10 cellular contexts compared by ENCODE assay signal in the genomic region with DNA sequence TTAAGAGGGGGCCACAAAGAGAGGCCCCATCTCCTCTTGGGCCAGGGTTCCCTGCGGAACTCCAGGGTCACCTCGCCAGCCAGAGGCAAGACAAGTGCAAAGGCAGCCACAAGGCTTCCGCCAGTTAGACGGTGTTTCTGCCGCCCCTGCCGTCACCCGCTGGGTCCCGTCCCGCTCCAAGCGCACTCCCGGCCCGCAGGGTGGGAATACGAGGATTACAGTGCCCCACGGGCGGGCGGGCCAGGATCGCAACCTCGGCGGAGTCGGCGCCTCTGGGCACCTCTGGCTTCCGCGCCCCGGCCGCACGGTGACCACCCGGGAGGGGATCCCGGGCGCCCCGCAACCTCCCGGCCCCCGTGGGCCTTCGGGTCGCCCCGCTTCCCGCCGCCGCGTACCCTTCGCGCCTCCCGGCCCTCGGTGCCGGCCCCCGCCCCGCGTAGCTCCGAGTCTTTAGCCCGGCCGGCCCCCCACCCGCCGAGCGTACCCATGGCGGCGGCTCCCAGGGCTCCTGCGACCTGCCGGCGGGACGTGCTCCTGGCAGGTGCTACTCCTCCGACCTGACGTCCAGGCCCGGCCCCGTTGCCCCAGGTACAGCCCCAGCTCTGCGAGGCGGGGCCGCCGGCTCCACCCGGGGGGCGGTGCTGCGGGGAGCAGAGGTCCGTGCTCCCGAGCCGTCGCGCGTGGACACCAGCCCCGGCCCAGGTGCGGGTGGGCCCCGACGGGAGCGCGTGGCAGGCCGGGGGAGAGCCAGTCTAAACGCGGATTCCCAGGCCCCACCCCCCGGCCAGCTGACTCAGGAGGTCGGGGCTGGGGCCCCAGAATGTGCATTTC. TPM values are rescaled to one million over a fixed set of nuclear protein-coding genes. Genes with fewer than 3 reads are reported as not detected.
DNase-seq lines count a peak whose midpoint lies in the region; FAIRE-seq and TF ChIP-seq lines count a peak whose summit lies in the region.
"Had no signal": no experiment of that assay in that cellular context is flagged by ENCODE, and none has a peak within 500 bp of the region (broad histone marks: within the 10 kb centered on the region; RNA-seq: fewer than 3 reads in every experiment).

A gene with protein sequence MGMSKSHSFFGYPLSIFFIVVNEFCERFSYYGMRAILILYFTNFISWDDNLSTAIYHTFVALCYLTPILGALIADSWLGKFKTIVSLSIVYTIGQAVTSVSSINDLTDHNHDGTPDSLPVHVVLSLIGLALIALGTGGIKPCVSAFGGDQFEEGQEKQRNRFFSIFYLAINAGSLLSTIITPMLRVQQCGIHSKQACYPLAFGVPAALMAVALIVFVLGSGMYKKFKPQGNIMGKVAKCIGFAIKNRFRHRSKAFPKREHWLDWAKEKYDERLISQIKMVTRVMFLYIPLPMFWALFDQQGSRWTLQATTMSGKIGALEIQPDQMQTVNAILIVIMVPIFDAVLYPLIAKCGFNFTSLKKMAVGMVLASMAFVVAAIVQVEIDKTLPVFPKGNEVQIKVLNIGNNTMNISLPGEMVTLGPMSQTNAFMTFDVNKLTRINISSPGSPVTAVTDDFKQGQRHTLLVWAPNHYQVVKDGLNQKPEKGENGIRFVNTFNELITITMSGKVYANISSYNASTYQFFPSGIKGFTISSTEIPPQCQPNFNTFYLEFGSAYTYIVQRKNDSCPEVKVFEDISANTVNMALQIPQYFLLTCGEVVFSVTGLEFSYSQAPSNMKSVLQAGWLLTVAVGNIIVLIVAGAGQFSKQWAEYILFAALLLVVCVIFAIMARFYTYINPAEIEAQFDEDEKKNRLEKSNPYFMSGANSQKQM (minus strand): TSS at position 562 of the 831 bp plus-strand sequence. CDS start 74 bp downstream, at position 488.

- BruUV-seq in endothelial cell of umbilical vein (replicated peaks; lab: Mats Ljungman, UMichigan), result no TSS peak

- peak within 1 kb of the TSS; percentile 63 for H3K4me3 Mint-ChIP-seq in activated naive CD8-positive, alpha-beta T cell
- H3K4me3 Mint-ChIP-seq in activated naive CD8-positive, alpha-beta T cell treated with anti-CD3 and anti-CD28 coated beads for 36 hours, result no peak within 1 kb of the TSS

- no peaks in the 10 kb centered on the region for H4K20me1 ChIP-seq in endothelial cell of umbilical vein (replicated peaks; ENCODE audit: control insufficient read depth, extremely low read depth, insufficient read depth, low read length)

- dilution Hi-C loops in endothelial cell of umbilical vein (cut with MboI; ENCODE audit: extremely low pct_ligation_motif_present, low sequenced_read_pairs), result no loop called here

- H2AFZ ChIP-seq in endothelial cell of umbilical vein (ENCODE audit: low read depth, low read length), result peak within 1 kb of the TSS; percentile 65

- CTCF ChIA-PET in endothelial cell of umbilical vein (lab: Charles Lee), result no interaction called here

- peaks cover 7% of the 10 kb centered on the region for H3K4me1 Mint-ChIP-seq in activated naive CD8-positive, alpha-beta T cell (ENCODE audit: low read depth)
- H3K4me1 Mint-ChIP-seq in activated naive CD8-positive, alpha-beta T cell treated with anti-CD3 and anti-CD28 coated beads for 36 hours, result peaks cover 2% of the 10 kb centered on the region

- H3K36me3 Mint-ChIP-seq in activated naive CD8-positive, alpha-beta T cell, result peaks cover 8% of the 10 kb centered on the region
- H3K36me3 Mint-ChIP-seq in activated naive CD8-positive, alpha-beta T cell treated with anti-CD3 and anti-CD28 coated beads for 36 hours, result peaks cover 4% of the 10 kb centered on the region

- no peaks in the 10 kb centered on the region for H3K36me3 ChIP-seq in endothelial cell of umbilical vein (ENCODE audit: control insufficient read depth in 2 of 2, extremely low read depth in 1 of 2, insufficient read depth in 2 of 2, low read length in 2 of 2)
- H3K36me3 ChIP-seq in urinary bladder (ENCODE audit: insufficient read depth), result no peaks in the 10 kb centered on the region

- H3K9me3 Mint-ChIP-seq in activated naive CD8-positive, alpha-beta T cell (ENCODE audit: low read depth), result peaks cover 5% of the 10 kb centered on the region
- H3K9me3 Mint-ChIP-seq in activated naive CD8-positive, alpha-beta T cell treated with anti-CD3 and anti-CD28 coated beads for 36 hours, result peaks cover 9% of the 10 kb centered on the region

- H3K9me1 ChIP-seq in endothelial cell of umbilical vein (replicated peaks; ENCODE audit: control insufficient read depth, extremely low read depth, insufficient read depth, low read length), result no peaks in the 10 kb centered on the region

- H3K9me3 ChIP-seq in endothelial cell of umbilical vein (replicated peaks; ENCODE audit: control insufficient read depth, insufficient read depth, low read length), result no peaks in the 10 kb centered on the region

- H3K27me3 ChIP-seq in endothelial cell of umbilical vein (ENCODE audit: control insufficient read depth in 2 of 2, insufficient read depth in 2 of 2, low read length in 2 of 2), result peaks cover 16 to 29% of the 10 kb centered on the region in 2 experiments

- peaks cover 37% of the 10 kb centered on the region for H3K27me3 Mint-ChIP-seq in activated naive CD8-positive, alpha-beta T cell
- peaks cover 62% of the 10 kb centered on the region for H3K27me3 Mint-ChIP-seq in activated naive CD8-positive, alpha-beta T cell treated with anti-CD3 and anti-CD28 coated beads for 36 hours

- H3K79me2 ChIP-seq in endothelial cell of umbilical vein (ENCODE audit: control insufficient read depth, insufficient read depth, low read length), result no peaks in the 10 kb centered on the region

- no peak for TF ChIP-seq POLR2A in endothelial cell of umbilical vein (IDR thresholded peaks at IDR 0.05; ENCODE audit: low read depth, low read length)

- peak within 1 kb of the TSS; percentile 39 for H3K4me2 ChIP-seq in endothelial cell of umbilical vein (ENCODE audit: insufficient read depth, low read length)

- H3K4me3 ChIP-seq in endothelial cell of umbilical vein (replicated peaks in 1 of 3; ENCODE audit: insufficient read depth in 1 of 3, low read depth in 1 of 3, low read length in 3 of 3), result peak within 1 kb of the TSS in 1 of 3 experiments; percentile 17
- peak within 1 kb of the TSS; percentile 21 for H3K4me3 ChIP-seq in urinary bladder (ENCODE audit: low read depth, low read length)

- H3K27ac Mint-ChIP-seq in activated naive CD8-positive, alpha-beta T cell, result no peak within 1 kb of the TSS
- H3K27ac Mint-ChIP-seq in activated naive CD8-positive, alpha-beta T cell treated with anti-CD3 and anti-CD28 coated beads for 36 hours, result no peak within 1 kb of the TSS

- no peak for TF ChIP-seq CTCF in endothelial cell of umbilical vein (IDR thresholded peaks at IDR 0.05; ENCODE audit: extremely low read depth in 1 of 2, insufficient read depth in 1 of 2, low read depth in 1 of 2, low read length in 2 of 2)
- TF ChIP-seq CTCF in GM20000 (IDR thresholded peaks at IDR 0.05; ENCODE audit: extremely low read depth, missing control alignments), result no peak

- intact Hi-C loops in endothelial cell of umbilical vein (cut with micrococcal nuclease), result no loop called here

- 3% methylated on average over 87 of the region's 87 CpGs for WGBS in urinary bladder

- H3K27ac ChIP-seq in endothelial cell of umbilical vein (ENCODE audit: insufficient read depth, low read depth, low read length), result no peak within 1 kb of the TSS
- H3K27ac ChIP-seq in urinary bladder (ENCODE audit: low read depth), result no peak within 1 kb of the TSS

- no peak within 1 kb of the TSS for H3K9ac ChIP-seq in endothelial cell of umbilical vein (replicated peaks; ENCODE audit: extremely low read depth, insufficient read depth, low read length)

- DNase-seq in activated naive CD8-positive, alpha-beta T cell treated with anti-CD3 and anti-CD28 coated beads for 36 hours, result no peak
- DNase-seq in endothelial cell of umbilical vein (ENCODE audit: low read depth, low spot score), result peak; percentile 4
- no peak for DNase-seq in mucosa of gallbladder (ENCODE audit: low spot score)
- DNase-seq in DMS114 treated with DMSO at 0.1 percent for 48 hours (lab: John Stamatoyannopoulos, UW; ENCODE audit: unreplicated experiment), result no peak
- no peak for DNase-seq in NCI-H1436 treated with DMSO at 0.1 percent for 48 hours (lab: John Stamatoyannopoulos, UW)
- DNase-seq in GM20000 (ENCODE audit: low spot score), result no peak
- DNase-seq: activated CD8-positive, alpha-beta memory T cell treated with anti-CD3 and anti-CD28 coated beads, Interleukin-2, amount 50 U/mL, for 48 hours; NCI-H2029 treated with DMSO at 0.1 percent for 48 hours had no signal

- POLR2A ChIA-PET in endothelial cell of umbilical vein (lab: Charles Lee), result no interaction called here

- FAIRE-seq in endothelial cell of umbilical vein (lab: Jason Lieb, UNC), result no peak

- H3K4me1 ChIP-seq in endothelial cell of umbilical vein (ENCODE audit: control insufficient read depth, extremely low read depth, insufficient read depth, low read length), result peaks cover 4% of the 10 kb centered on the region
- H3K4me1 ChIP-seq in urinary bladder (ENCODE audit: insufficient read depth), result no peaks in the 10 kb centered on the region

TF ChIP-seq in endothelial cell of umbilical vein, 7 proteins besides CTCF, POLR2A, EP300 and RAD21:
- TF ChIP-seq GATA2 (IDR thresholded peaks at IDR 0.05; ENCODE audit: insufficient read depth, insufficient read length, low read depth, low read length), result no peak
- TF ChIP-seq EZH2 (IDR thresholded peaks at IDR 0.05; ENCODE audit: borderline replicate concordance, low read depth, low read length, severe bottlenecking), result peak; percentile 89

RNA-seq across cellular contexts. Expression of the gene that starts here (rescaled TPM):
- not detected for total RNA-seq in activated naive CD8-positive, alpha-beta T cell treated with anti-CD3 and anti-CD28 coated beads for 36 hours
- total RNA-seq in endothelial cell of umbilical vein, result 0.09 TPM in 1 of 2 replicates, not detected in the other
- not detected in 2 replicates for polyA plus RNA-seq in endothelial cell of umbilical vein
- not detected in 2 replicates for polyA plus RNA-seq in endothelial cell of umbilical vein (2011; cell fraction: cytosol; rRNA removed)
- polyA plus RNA-seq in endothelial cell of umbilical vein (2011; cell fraction: nucleus; rRNA removed), result 0.05 and 0.06 TPM in 2 replicates
- polyA plus RNA-seq in endothelial cell of umbilical vein (2012), result 0.05 TPM in 1 of 2 replicates, not detected in the other
- not detected in 2 replicates for polyA minus RNA-seq in endothelial cell of umbilical vein
- polyA minus RNA-seq in endothelial cell of umbilical vein (2011; cell fraction: cytosol; rRNA and poly(A)+ RNA removed), result not detected
- not detected in 2 replicates for polyA minus RNA-seq in endothelial cell of umbilical vein (2011; cell fraction: nucleus; rRNA and poly(A)+ RNA removed)
- total RNA-seq in mucosa of gallbladder, result 140 TPM
- 0.11 TPM for total RNA-seq in urinary bladder
- 0.13 TPM for polyA plus RNA-seq in urinary bladder

Comparison
In these comparisons a context has a peak if more than half of its experiments do, and no peak if none do; other contexts are left out.
1. RNA of the gene that starts here (total RNA-seq): 140 TPM in mucosa of gallbladder (single experiment); 0.11 TPM in urinary bladder (single experiment), 0.09 TPM in endothelial cell of umbilical vein and not detected in activated naive CD8-positive, alpha-beta T cell treated with anti-CD3 and anti-CD28 coated beads for 36 hours; every median in the first group is over 100 times any median in the second.
2. Peak in DNase-seq and H3K4me2 ChIP-seq in endothelial cell of umbilical vein; RNA of the gene not detected or under 1 TPM.